ENCODE assay signal across 23 cellular contexts in the genomic region with DNA sequence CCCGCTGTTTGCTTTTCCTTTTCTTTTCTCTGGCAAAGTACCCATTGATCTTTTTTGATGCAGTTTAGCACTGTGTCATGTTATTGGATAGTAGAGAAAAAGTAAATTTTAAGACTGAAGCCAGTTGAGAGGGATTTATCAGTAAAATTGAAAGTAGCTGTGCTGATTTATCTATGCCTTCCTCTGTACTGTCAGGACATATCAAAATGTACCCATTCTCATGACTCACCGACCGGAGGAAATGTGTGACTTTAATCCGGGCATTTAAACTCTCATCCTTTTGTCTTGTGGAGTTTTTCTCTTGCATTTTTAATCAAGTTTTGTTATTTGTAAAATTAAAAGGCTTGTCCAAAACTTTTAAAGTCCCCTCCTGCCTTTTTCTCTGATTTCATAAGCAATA.
DNase-seq lines count a peak whose midpoint lies in the region; ATAC-seq and TF ChIP-seq lines count a peak whose summit lies in the region.
"Had no signal": no experiment of that assay in that cellular context is flagged by ENCODE, and none has a peak within 500 bp of the region (broad histone marks: within the 10 kb centered on the region; RNA-seq: fewer than 3 reads in every experiment).

No MANE protein-coding gene starts in this region.

- H3K4me3 Mint-ChIP-seq in activated T-cell treated with anti-CD3 and anti-CD28 coated beads, Interleukin-2, amount 50 U/mL, for 72 hours: peak overlapping the region; percentile 62 to 69
- H3K4me3 Mint-ChIP-seq: naive thymus-derived CD4-positive, alpha-beta T cell had no signal

- intact Hi-C loops in esophagus muscularis mucosa (cut with DNase I) (loop anchor here (5.0 kb wide), 1 partner anchor 428 kb away; the partner anchor contains the start of gene CHRM3), transverse colon (cut with DNase I; ENCODE audit: low total_unique reads) (no loop called here)

- peak in 1 of 2 donors; percentile 15 for DNase-seq in activated T-cell treated with anti-CD3 and anti-CD28 coated beads, Interleukin-2, amount 50 U/mL, for 72 hours
- no peak for DNase-seq in activated T-cell treated with anti-CD3 and anti-CD28 coated beads, Interleukin-2, amount 50 U/mL, for 1 hour
- DNase-seq in RWPE1 (ENCODE audit: low spot score) (no peak), esophagus muscularis mucosa (ENCODE audit: extremely low spot score) (no peak), transverse colon (no peak), NCI-H128 (lab: John Stamatoyannopoulos, UW; ENCODE audit: unreplicated experiment) (no peak), NCI-H1436 treated with DMSO at 0.1 percent for 48 hours (lab: John Stamatoyannopoulos, UW) (no peak)
- DNase-seq: central memory CD4-positive, alpha-beta T cell; DND-41; effector CD4-positive, alpha-beta T cell; head of caudate nucleus; IMR-90; lower lobe of right lung; MM.1S; naive thymus-derived CD4-positive, alpha-beta T cell; NCI-H187; NCI-H2227 treated with DMSO at 0.1 percent for 48 hours; NCI-H82; stimulated activated CD4-positive, alpha-beta T cell treated with anti-CD3 and anti-CD28 coated beads, Interleukin-12 subunit alpha, Interleukin-12 subunit beta, amount 100 ng/mL, for 4 hours; thyroid gland had no signal

- POLR2A ChIA-PET in RWPE1 (lab: Yijun Ruan, JAX; ENCODE audit: low non-redundant PET): no interaction called here

- no peaks in the 10 kb centered on the region for H3K27me3 ChIP-seq in esophagus muscularis mucosa
- H3K27me3 ChIP-seq in transverse colon: no peaks in the 10 kb centered on the region
- H3K27me3 ChIP-seq: thyroid gland had no signal

- no peaks in the 10 kb centered on the region for H3K36me3 Mint-ChIP-seq in activated T-cell treated with anti-CD3 and anti-CD28 coated beads, Interleukin-2, amount 50 U/mL, for 72 hours (ENCODE audit: insufficient read depth in 2 of 2)
- H3K36me3 Mint-ChIP-seq: naive thymus-derived CD4-positive, alpha-beta T cell had no signal

- WGBS in esophagus muscularis mucosa: 90% methylated on average over 4 of the region's 4 CpGs
- WGBS in transverse colon (ENCODE audit: low coverage in 1 of 2), 2 donors: 87 to 93% methylated on average over 4 of the region's 4 CpGs

- TF ChIP-seq POLR2A in esophagus muscularis mucosa (IDR thresholded peaks at IDR 0.05; ENCODE audit: low read depth) (no peak), transverse colon (IDR thresholded peaks at IDR 0.05) (no peak)

- H3K36me3 ChIP-seq in esophagus muscularis mucosa (no peaks in the 10 kb centered on the region), transverse colon (no peaks in the 10 kb centered on the region)
- H3K36me3 ChIP-seq: lower lobe of right lung, prostate gland, thyroid gland had no signal

- CTCF ChIA-PET in RWPE1 (lab: Yijun Ruan, JAX): no interaction called here

- TF ChIP-seq CTCF in RWPE1 (conservative IDR thresholded peaks at IDR 0.05; ENCODE audit: low read depth) (no peak), esophagus muscularis mucosa (IDR thresholded peaks at IDR 0.05) (no peak), transverse colon (IDR thresholded peaks at IDR 0.05) (no peak)

- in situ Hi-C loops in transverse colon (cut with MboI; ENCODE audit: low pct_ligation_motif_present in 1 of 4, low pct_unique_long_range_greater_than_20kb in 1 of 4, low sequenced_read_pairs in 3 of 4): no loop called here

- TF ChIP-seq EP300 in esophagus muscularis mucosa (IDR thresholded peaks at IDR 0.05) (no peak), transverse colon (IDR thresholded peaks at IDR 0.05; ENCODE audit: low read depth) (no peak)

- H3K4me1 Mint-ChIP-seq in activated T-cell treated with anti-CD3 and anti-CD28 coated beads, Interleukin-2, amount 50 U/mL, for 72 hours (ENCODE audit: low read depth): peaks cover 63% of the 10 kb centered on the region

- H3K9me3 Mint-ChIP-seq in activated T-cell treated with anti-CD3 and anti-CD28 coated beads, Interleukin-2, amount 50 U/mL, for 72 hours: no peaks in the 10 kb centered on the region
- H3K9me3 Mint-ChIP-seq: activated T-helper 2 cell treated with anti-CD3 and anti-CD28 coated beads, Interferon-gamma antibody, Interleukin-2, Interleukin-4, amounts not matched to agents 10 μg/mL and 5 μg/mL and 100 μg/mL, durations not matched to agents 14 hours and 24 hours and 36 hours; naive thymus-derived CD4-positive, alpha-beta T cell had no signal

- no peaks in the 10 kb centered on the region for H3K9me3 ChIP-seq in esophagus muscularis mucosa
- H3K9me3 ChIP-seq in transverse colon: no peaks in the 10 kb centered on the region
- H3K9me3 ChIP-seq: lower lobe of right lung, prostate gland, thyroid gland had no signal

- peak overlapping the region; percentile 44 for H3K27ac Mint-ChIP-seq in activated T-cell treated with anti-CD3 and anti-CD28 coated beads, Interleukin-2, amount 50 U/mL, for 72 hours

- peaks cover 2 to 82% (median 71%) of the 10 kb centered on the region in 4 donors for H3K4me1 ChIP-seq in esophagus muscularis mucosa
- H3K4me1 ChIP-seq in transverse colon: peaks cover 0 to 11% (median 5%) of the 10 kb centered on the region in 4 donors
- H3K4me1 ChIP-seq: prostate gland, thyroid gland had no signal

- ATAC-seq in activated T-cell treated with anti-CD3 and anti-CD28 coated beads, Interleukin-2, amount 50 U/mL, for 72 hours (replicated peaks in 1 of 2): peak; percentile 22 to 54
- ATAC-seq in HG02870 (IDR thresholded peaks at IDR 0.05; ENCODE audit: unreplicated experiment): no peak

- H3K4me3 ChIP-seq in esophagus muscularis mucosa (no peak overlapping the region), transverse colon (no peak overlapping the region)
- H3K4me3 ChIP-seq: lower lobe of right lung, prostate gland, thyroid gland had no signal

- no peaks in the 10 kb centered on the region for H3K27me3 Mint-ChIP-seq in activated T-cell treated with anti-CD3 and anti-CD28 coated beads, Interleukin-2, amount 50 U/mL, for 72 hours (ENCODE audit: low read depth)
- H3K27me3 Mint-ChIP-seq: naive thymus-derived CD4-positive, alpha-beta T cell had no signal

- peak overlapping the region; percentile 78 for H3K27ac ChIP-seq in RWPE1
- H3K27ac ChIP-seq in esophagus muscularis mucosa (replicated peaks in 1 of 4): peak overlapping the region; percentile 85 to 92 (median 88)
- peak overlapping the region; percentile 2 to 84 (median 66) for H3K27ac ChIP-seq in transverse colon
- H3K27ac ChIP-seq: lower lobe of right lung, prostate gland, thyroid gland had no signal
